9 cellular contexts compared by ENCODE assay signal in genomic region chr1:233113009-233113712, GRCh38.
DNase-seq lines count a peak whose midpoint lies in the region; ATAC-seq and TF ChIP-seq lines count a peak whose summit lies in the region.
"Had no signal": no experiment of that assay in that cellular context is flagged by ENCODE, and none has a peak within 500 bp of the region (broad histone marks: within the 10 kb centered on the region; RNA-seq: fewer than 3 reads in every experiment).

No MANE protein-coding gene starts in this region.

- H3K27me3 ChIP-seq in NT2/D1 (ENCODE audit: insufficient read depth, insufficient read length) (no peaks in the 10 kb centered on the region), body of pancreas (no peaks in the 10 kb centered on the region), iPS-18a (ENCODE audit: control insufficient read depth, insufficient read depth, low read length) (no peaks in the 10 kb centered on the region), skeletal muscle tissue (ENCODE audit: control insufficient read depth in 3 of 3, insufficient read depth in 3 of 3, low read length in 3 of 3) (no peaks in the 10 kb centered on the region)

- no peaks in the 10 kb centered on the region for H3K27me3 Mint-ChIP-seq in activated CD4-positive, alpha-beta T cell treated with anti-CD3 and anti-CD28 coated beads, Interleukin-2, amount 10 ng/mL, durations not matched to agents 7 days and 5 days
- H3K27me3 Mint-ChIP-seq: naive thymus-derived CD8-positive, alpha-beta T cell had no signal

- H3K27ac Mint-ChIP-seq in activated CD4-positive, alpha-beta T cell treated with anti-CD3 and anti-CD28 coated beads, Interleukin-2, amount 10 ng/mL, durations not matched to agents 7 days and 5 days, result peak overlapping the region; percentile 65

- TF ChIP-seq POLR2A in body of pancreas (IDR thresholded peaks at IDR 0.05), result no peak

- no peak for TF ChIP-seq CTCF in body of pancreas (IDR thresholded peaks at IDR 0.05)
- TF ChIP-seq CTCF in GM10266 (IDR thresholded peaks at IDR 0.05; ENCODE audit: control insufficient read depth, insufficient read depth, low read depth, missing control alignments), result no peak

- peak overlapping the region in 2 of 4 donors; percentile 37 to 72 for H3K27ac ChIP-seq in body of pancreas
- peak overlapping the region; percentile 98 for H3K27ac ChIP-seq in iPS-18a (ENCODE audit: low read length)
- peak overlapping the region; percentile 61 for H3K27ac ChIP-seq in skeletal muscle tissue (ENCODE audit: low read depth, low read length)

- H3K9ac ChIP-seq in NT2/D1 (ENCODE audit: insufficient read length, low read depth) (peak overlapping the region; percentile 61), iPS-18a (ENCODE audit: low read length) (peak overlapping the region; percentile 73), skeletal muscle tissue (ENCODE audit: low read depth in 1 of 3, low read length in 3 of 3) (peak overlapping the region in 1 of 3 donors; percentile 16)

- POLR2A ChIA-PET in activated CD4-positive, alpha-beta T cell treated with anti-CD3 and anti-CD28 coated beads, Interleukin-2, amount 10 ng/mL, durations not matched to agents 7 days and 5 days (lab: Charles Lee), result interaction anchor here (0.6 to 0.7 kb wide), 2 partner anchors 15 to 409 kb away, joined by 3 to 4 read pairs; no protein-coding TSS in a partner anchor

- peaks cover under 1% of the 10 kb centered on the region for H3K36me3 ChIP-seq in NT2/D1 (ENCODE audit: insufficient read depth, insufficient read length, low read length)
- H3K36me3 ChIP-seq in body of pancreas (replicated peaks in 1 of 2; ENCODE audit: insufficient read depth in 1 of 2, low read depth in 2 of 2), result no peaks in the 10 kb centered on the region
- H3K36me3 ChIP-seq in iPS-18a (ENCODE audit: control insufficient read depth, low read depth, low read length), result no peaks in the 10 kb centered on the region
- H3K36me3 ChIP-seq in skeletal muscle tissue (ENCODE audit: control insufficient read depth in 3 of 3, insufficient read depth in 3 of 3, low read length in 3 of 3), result no peaks in the 10 kb centered on the region

- peak; percentile 42 for DNase-seq in activated CD4-positive, alpha-beta T cell treated with anti-CD3 and anti-CD28 coated beads, Interleukin-2, amount 10 ng/mL, durations not matched to agents 7 days and 5 days
- no peak for DNase-seq in activated CD4-positive, alpha-beta T cell treated with anti-CD3 and anti-CD28 coated beads, Interleukin-2, amount 50 U/mL, for 4 hours
- DNase-seq in NT2/D1 (ENCODE audit: low read depth, low spot score) (peak; percentile 91), body of pancreas (peak; percentile 16 to 81 (median 41)), GM10266 (ENCODE audit: extremely low spot score) (no peak)

- H3K4me3 Mint-ChIP-seq in activated CD4-positive, alpha-beta T cell treated with anti-CD3 and anti-CD28 coated beads, Interleukin-2, amount 10 ng/mL, durations not matched to agents 7 days and 5 days, result no peak overlapping the region

- ATAC-seq in HG02798 (IDR thresholded peaks at IDR 0.05; ENCODE audit: poor library complexity, unreplicated experiment) (peak; percentile 57), body of pancreas (peak; percentile 81)

- CTCF ChIA-PET in activated CD4-positive, alpha-beta T cell treated with anti-CD3 and anti-CD28 coated beads, Interleukin-2, amount 10 ng/mL, durations not matched to agents 7 days and 5 days (lab: Charles Lee), result interaction anchor here (0.7 kb wide), 1 partner anchor 41 kb away, joined by 3 read pairs; no protein-coding TSS in a partner anchor

- peaks cover 4% of the 10 kb centered on the region for H3K4me1 ChIP-seq in NT2/D1 (ENCODE audit: insufficient read depth, insufficient read length)
- H3K4me1 ChIP-seq in body of pancreas, result no peaks in the 10 kb centered on the region
- peaks cover 37% of the 10 kb centered on the region for H3K4me1 ChIP-seq in iPS-18a (ENCODE audit: control insufficient read depth, low read depth, low read length)
- H3K4me1 ChIP-seq in skeletal muscle tissue (ENCODE audit: control insufficient read depth in 3 of 3, insufficient read depth in 3 of 3, low read length in 3 of 3), result peaks cover 11 to 15% (median 13%) of the 10 kb centered on the region in 3 donors

- WGBS in body of pancreas, 2 donors, result 51 to 81% methylated on average over 7 of the region's 7 CpGs

- H3K9me3 Mint-ChIP-seq in activated CD4-positive, alpha-beta T cell treated with anti-CD3 and anti-CD28 coated beads, Interleukin-2, amount 10 ng/mL, durations not matched to agents 7 days and 5 days, result no peaks in the 10 kb centered on the region
- H3K9me3 Mint-ChIP-seq: naive thymus-derived CD8-positive, alpha-beta T cell had no signal

- intact Hi-C loops in body of pancreas (cut with DNase I), result no loop called here

- H3K36me3 Mint-ChIP-seq in activated CD4-positive, alpha-beta T cell treated with anti-CD3 and anti-CD28 coated beads, Interleukin-2, amount 10 ng/mL, durations not matched to agents 7 days and 5 days (ENCODE audit: low read depth), result peaks cover 16% of the 10 kb centered on the region

- H3K9me3 ChIP-seq in NT2/D1 (ENCODE audit: insufficient read depth, low read length), result peaks cover 4% of the 10 kb centered on the region; the same call in 1 of the 2 replicates
- no peaks in the 10 kb centered on the region for H3K9me3 ChIP-seq in body of pancreas
- H3K9me3 ChIP-seq in iPS-18a (ENCODE audit: control insufficient read depth, low read depth, low read length), result no peaks in the 10 kb centered on the region
- no peaks in the 10 kb centered on the region for H3K9me3 ChIP-seq in skeletal muscle tissue (ENCODE audit: control insufficient read depth in 3 of 3, low read length in 3 of 3)

- H3K4me3 ChIP-seq in NT2/D1 (ENCODE audit: insufficient read length, low read depth), result no peak overlapping the region
- H3K4me3 ChIP-seq in body of pancreas, result no peak overlapping the region
- H3K4me3 ChIP-seq in iPS-18a (ENCODE audit: low read length), result peak overlapping the region; percentile 31
- H3K4me3 ChIP-seq in skeletal muscle tissue (ENCODE audit: low read length in 3 of 3), result peak overlapping the region; percentile 14 to 39 (median 23)

- peaks cover 24% of the 10 kb centered on the region for H3K4me1 Mint-ChIP-seq in activated CD4-positive, alpha-beta T cell treated with anti-CD3 and anti-CD28 coated beads, Interleukin-2, amount 10 ng/mL, durations not matched to agents 7 days and 5 days

Comparison
In these comparisons a context has a peak if more than half of its experiments do, and no peak if none do; other contexts are left out.
1. DNase-seq: peak in activated CD4-positive, alpha-beta T cell treated with anti-CD3 and anti-CD28 coated beads, Interleukin-2, amount 10 ng/mL, durations not matched to agents 7 days and 5 days (single experiment), NT2/D1 (single experiment) and body of pancreas (4 of 4); none in activated CD4-positive, alpha-beta T cell treated with anti-CD3 and anti-CD28 coated beads, Interleukin-2, amount 50 U/mL, for 4 hours (0 of 2) and GM10266 (single experiment).
2. H3K4me3 ChIP-seq: peak in iPS-18a (single experiment) and skeletal muscle tissue (3 of 3); none in NT2/D1 (single experiment) and body of pancreas (0 of 2).